ENCODE assay signal across 8 cellular contexts in the genomic region with DNA sequence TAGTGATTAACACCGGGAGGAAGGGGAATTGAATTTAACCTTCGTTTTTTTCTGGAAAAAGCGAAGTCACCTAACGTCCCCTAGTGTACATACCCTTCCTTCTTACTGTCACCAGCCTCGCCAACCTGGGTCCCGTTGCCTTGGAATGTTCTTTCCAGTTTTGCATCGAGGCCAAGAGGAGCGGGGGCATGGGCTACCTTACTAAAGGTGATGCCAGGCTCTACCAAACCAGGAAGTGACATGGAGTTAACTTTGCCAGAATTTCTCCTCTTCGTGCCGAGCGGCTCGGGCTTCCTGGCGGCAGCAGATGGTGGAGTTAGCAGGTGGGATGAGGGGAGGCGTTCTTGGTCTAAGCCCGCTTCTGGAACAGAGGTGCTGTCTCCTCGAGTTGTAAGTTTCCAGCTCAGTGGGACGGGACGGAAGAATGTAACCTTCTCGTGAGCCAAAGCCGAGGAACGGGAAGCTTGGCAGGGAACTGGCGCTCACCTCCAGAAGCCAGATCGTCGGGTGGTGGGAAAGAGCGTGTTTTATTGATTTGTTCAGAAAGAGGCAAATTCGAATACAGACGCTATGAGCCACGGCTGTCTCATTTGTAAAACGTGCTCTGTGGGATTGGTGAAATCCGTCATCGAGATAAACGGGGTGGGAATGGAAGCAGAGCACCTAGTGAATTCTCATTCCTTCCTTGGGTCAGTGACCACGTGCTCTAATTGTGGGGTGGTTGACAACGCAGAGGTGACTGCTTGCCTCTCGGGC. TPM values are rescaled to one million over a fixed set of nuclear protein-coding genes. Genes with fewer than 3 reads are reported as not detected.
DNase-seq lines count a peak whose midpoint lies in the region; ATAC-seq and TF ChIP-seq lines count a peak whose summit lies in the region.

No MANE protein-coding gene starts in this region.

- H3K4me1 Mint-ChIP-seq in activated B cell treated with CpG ODN at 0.5 μM for 24 hours, result peaks cover 53% of the 10 kb centered on the region

- no peaks in the 10 kb centered on the region for H3K36me3 ChIP-seq in psoas muscle (ENCODE audit: insufficient read depth in 1 of 2, low read depth in 1 of 2)

- peak overlapping the region; percentile 80 for H3K27ac Mint-ChIP-seq in activated B cell treated with CpG ODN at 0.5 μM for 24 hours

- H3K9me3 ChIP-seq in psoas muscle, result no peaks in the 10 kb centered on the region

- no peaks in the 10 kb centered on the region for H3K27me3 Mint-ChIP-seq in activated B cell treated with CpG ODN at 0.5 μM for 24 hours

- H3K27ac ChIP-seq in psoas muscle, result no peak overlapping the region

- intact Hi-C loops in Right ventricle myocardium inferior (cut with DNase I) (loop anchor here (2.0 to 5.0 kb wide), 3 partner anchors 86 to 226 kb away; partner anchors contain the start of genes RCAN3 and SRRM1), cardiac septum (cut with DNase I) (loop anchor here (5.0 kb wide), 2 partner anchors 86 to 226 kb away; partner anchors contain the start of genes RCAN3 and SRRM1), activated B cell treated with CpG ODN at 0.5 μM for 24 hours (cut with micrococcal nuclease) (loop anchor here (1.0 to 10.0 kb wide), 12 partner anchors 24 to 1071 kb away; partner anchors contain the start of genes CLIC4, HNRNPR, RCAN3 and RSRP1), psoas muscle (cut with DNase I) (loop anchor here in 1 of 2 donors (10.0 kb wide), 1 partner anchor 219 kb away; no protein-coding TSS in a partner anchor)

- H3K9me3 Mint-ChIP-seq in activated B cell treated with CpG ODN at 0.5 μM for 24 hours, result no peaks in the 10 kb centered on the region

- POLR2A ChIA-PET in activated B cell treated with CpG ODN at 0.5 μM for 24 hours (lab: Charles Lee), result interaction anchor here (0.6 to 4.4 kb wide), 18 partner anchors 16 to 228 kb away, joined by 3 to 42 read pairs (median 5); partner anchors contain the start of genes RCAN3 and SRRM1

- CTCF ChIA-PET in activated B cell treated with CpG ODN at 0.5 μM for 24 hours (lab: Charles Lee), result interaction anchor here (0.5 to 5.9 kb wide), 26 partner anchors 8 to 685 kb away, joined by 3 to 74 read pairs (median 5); partner anchors contain the start of gene RCAN3

- peak overlapping the region; percentile 75 for H3K4me3 ChIP-seq in psoas muscle

- TF ChIP-seq CTCF in activated B cell treated with CpG ODN at 0.5 μM for 24 hours (IDR thresholded peaks at IDR 0.05) (no peak), psoas muscle (IDR thresholded peaks at IDR 0.05) (no peak)

- peaks cover 33% of the 10 kb centered on the region for H3K36me3 Mint-ChIP-seq in activated B cell treated with CpG ODN at 0.5 μM for 24 hours (ENCODE audit: low read depth)

- DNase-seq in Right ventricle myocardium inferior (ENCODE audit: missing footprints), result no peak
- DNase-seq in cardiac septum (ENCODE audit: low spot score), result no peak
- no peak for DNase-seq in activated B cell treated with CpG ODN at 0.5 μM for 24 hours
- peak; percentile 18 for DNase-seq in germinal center (ENCODE audit: low spot score)
- DNase-seq in psoas muscle, result no peak
- DNase-seq in NCI-H1436 treated with DMSO at 0.1 percent for 48 hours (lab: John Stamatoyannopoulos, UW), result no peak

- ATAC-seq in Right ventricle myocardium inferior (peak; percentile 1), HG03175 (IDR thresholded peaks at IDR 0.05; ENCODE audit: unreplicated experiment) (peak; percentile 4), activated B cell treated with CpG ODN at 0.5 μM for 24 hours (ENCODE audit: low read depth) (peak; percentile 4), psoas muscle (peak in 2 of 4 donors; percentile 9 to 21), HG03442 (IDR thresholded peaks at IDR 0.05; ENCODE audit: unreplicated experiment) (no peak)

- peak overlapping the region; percentile 98 for H3K4me3 Mint-ChIP-seq in activated B cell treated with CpG ODN at 0.5 μM for 24 hours

- peaks cover 0 to 4% (median 0%) of the 10 kb centered on the region in 3 donors for H3K27me3 ChIP-seq in psoas muscle (ENCODE audit: insufficient read depth in 3 of 3, low read length in 2 of 3)

- no peaks in the 10 kb centered on the region for H3K4me1 ChIP-seq in psoas muscle

- WGBS in psoas muscle, 3 donors, result 3 to 4% (median 3%) methylated on average over 35 of the region's 35 CpGs

RNA-seq across cellular contexts. Expression of gene NIPAL3, which starts 0.5 kb away (rescaled TPM):
- 30.9 TPM for total RNA-seq in Right ventricle myocardium inferior
- 21.3 TPM for total RNA-seq in cardiac septum
- 21.0 and 23.2 TPM in 2 replicates for total RNA-seq in activated B cell treated with CpG ODN at 0.5 μM for 24 hours
- total RNA-seq in psoas muscle, result 10 to 100 TPM in 1 of 4 donors, 1 to 10 TPM in 3; 3.5 to 10.9 (median 5.2) TPM
- polyA plus RNA-seq in psoas muscle, result 1 to 10 TPM; 1.1 to 5.0 (median 1.8) TPM

RNA-seq across cellular contexts. Expression of gene STPG1, which starts 2.5 kb away (rescaled TPM):
- total RNA-seq in Right ventricle myocardium inferior, result 6.8 TPM
- 5.2 TPM for total RNA-seq in cardiac septum
- total RNA-seq in activated B cell treated with CpG ODN at 0.5 μM for 24 hours, result 5.5 and 7.4 TPM in 2 replicates
- total RNA-seq in psoas muscle, result 1 to 10 TPM in 3 of 4 donors, under 1 TPM in 1; 0.89 to 3.3 (median 1.9) TPM
- 1 to 10 TPM; 1.2 to 4.2 (median 1.4) TPM for polyA plus RNA-seq in psoas muscle
